In genomic region chr16:81821422-81822128, GRCh38 we compare ENCODE assay signal across 8 cellular contexts. TPM values are rescaled to one million over a fixed set of nuclear protein-coding genes. Genes with fewer than 3 reads are reported as not detected.
DNase-seq lines count a peak whose midpoint lies in the region; ATAC-seq, FAIRE-seq and TF ChIP-seq lines count a peak whose summit lies in the region.
"Had no signal": no experiment of that assay in that cellular context is flagged by ENCODE, and none has a peak within 500 bp of the region (broad histone marks: within the 10 kb centered on the region; RNA-seq: fewer than 3 reads in every experiment).

No MANE protein-coding gene starts in this region.

- H3K9ac ChIP-seq in OCI-LY3 (ENCODE audit: low read length) = peak overlapping the region; percentile 79
- H3K9ac ChIP-seq in colonic mucosa (ENCODE audit: low read depth in 2 of 2, low read length in 2 of 2) = peak overlapping the region in 1 of 2 donors; percentile 24
- no peak overlapping the region for H3K9ac ChIP-seq in GM23248

- TF ChIP-seq CTCF in OCI-LY3 (IDR thresholded peaks at IDR 0.05; ENCODE audit: low read depth, low read length) (no peak), osteocyte (IDR thresholded peaks at IDR 0.05) (no peak), colonic mucosa (IDR thresholded peaks at IDR 0.05) (no peak)

- H3K79me2 ChIP-seq in OCI-LY3 (ENCODE audit: low read length) (peaks cover 96% of the 10 kb centered on the region), GM23248 (ENCODE audit: insufficient read depth) (no peaks in the 10 kb centered on the region)

- intact Hi-C loops in colonic mucosa (cut with DNase I) = no loop called here

- DNase-seq in small intestine (no peak), osteocyte (ENCODE audit: extremely low spot score, unreplicated experiment) (no peak), colonic mucosa (no peak), GM23248 (no peak)

- H2AFZ ChIP-seq in OCI-LY3 (ENCODE audit: low read depth, low read length) (no peak overlapping the region), GM23248 (no peak overlapping the region)

- H3K4me2 ChIP-seq in OCI-LY3 (ENCODE audit: low read length) (peak overlapping the region; percentile 82), GM23248 (ENCODE audit: unreplicated experiment) (no peak overlapping the region)

- H3K27ac Mint-ChIP-seq in osteocyte (ENCODE audit: unreplicated experiment) = no peak overlapping the region

- ATAC-seq in GM19025 (IDR thresholded peaks at IDR 0.05; ENCODE audit: low read depth, unreplicated experiment) (peak; percentile 39), HG02798 (IDR thresholded peaks at IDR 0.05; ENCODE audit: poor library complexity, unreplicated experiment) (peak; percentile 52)

- H3K27ac ChIP-seq in OCI-LY3 (ENCODE audit: low read length) (peak overlapping the region; percentile 97), small intestine (ENCODE audit: low read depth in 1 of 2, low read length in 1 of 2) (peak overlapping the region; percentile 13 to 82), colonic mucosa (no peak overlapping the region), GM23248 (no peak overlapping the region)

- H4K20me1 ChIP-seq in OCI-LY3 (ENCODE audit: insufficient read depth, low read length) (peaks cover 7% of the 10 kb centered on the region; the same call in 1 of the 2 replicates), GM23248 (ENCODE audit: insufficient read depth) (no peaks in the 10 kb centered on the region)

- H3K27me3 Mint-ChIP-seq in osteocyte (ENCODE audit: unreplicated experiment) = no peaks in the 10 kb centered on the region

- H3K4me3 ChIP-seq in OCI-LY3 (ENCODE audit: low read length) = peak overlapping the region; percentile 64
- no peak overlapping the region for H3K4me3 ChIP-seq in small intestine (ENCODE audit: low read depth in 1 of 2, low read length in 2 of 2)
- H3K4me3 ChIP-seq in colonic mucosa = no peak overlapping the region
- H3K4me3 ChIP-seq in GM23248 = no peak overlapping the region

- H3K9me3 Mint-ChIP-seq in osteocyte (ENCODE audit: unreplicated experiment) = no peaks in the 10 kb centered on the region

- in situ Hi-C loops in GM23248 (cut with MboI) = no loop called here

- H3K36me3 ChIP-seq in OCI-LY3 (replicated peaks; ENCODE audit: low read depth, low read length) = peaks cover 26% of the 10 kb centered on the region
- H3K36me3 ChIP-seq in small intestine (ENCODE audit: control insufficient read depth in 2 of 2, insufficient read depth in 2 of 2, low read length in 2 of 2) = no peaks in the 10 kb centered on the region
- H3K36me3 ChIP-seq in colonic mucosa = no peaks in the 10 kb centered on the region
- H3K36me3 ChIP-seq in GM23248 (ENCODE audit: low read depth) = no peaks in the 10 kb centered on the region

- WGBS in small intestine, 3 donors = 75 to 92% (median 76%) methylated on average over 10 of the region's 10 CpGs
- 67 to 68% methylated on average over 10 of the region's 10 CpGs for WGBS in GM23248 (ENCODE audit: low coverage in 1 of 2, low lambda C conversion rate in 2 of 2, missing lambda C conversion rate in 2 of 2), 2 experiments

- no peak overlapping the region for H3K4me3 Mint-ChIP-seq in osteocyte (ENCODE audit: unreplicated experiment)

- no peaks in the 10 kb centered on the region for H3F3A ChIP-seq in GM23248 (ENCODE audit: insufficient read depth)

- H3K27me3 ChIP-seq in OCI-LY3 (ENCODE audit: low read depth, low read length) (no peaks in the 10 kb centered on the region), small intestine (ENCODE audit: control insufficient read depth in 2 of 2, insufficient read depth in 2 of 2, low read length in 2 of 2) (no peaks in the 10 kb centered on the region), colonic mucosa (no peaks in the 10 kb centered on the region), GM23248 (replicated peaks; ENCODE audit: insufficient read depth) (no peaks in the 10 kb centered on the region)

- no peaks in the 10 kb centered on the region for H3K9me2 ChIP-seq in GM23248 (ENCODE audit: insufficient read depth)

- H3K4me1 Mint-ChIP-seq in osteocyte (ENCODE audit: unreplicated experiment) = peaks cover 6% of the 10 kb centered on the region

- no peak for FAIRE-seq in small intestine (lab: Jason Lieb, UNC)
- FAIRE-seq: colon had no signal

- no peaks in the 10 kb centered on the region for H3K36me3 Mint-ChIP-seq in osteocyte (ENCODE audit: unreplicated experiment)

- H3K9me3 ChIP-seq in OCI-LY3 (ENCODE audit: insufficient read depth, low read length) = peaks cover 12% of the 10 kb centered on the region; the same call in 1 of the 2 replicates
- H3K9me3 ChIP-seq in small intestine (ENCODE audit: control insufficient read depth, low read depth) = no peaks in the 10 kb centered on the region
- H3K9me3 ChIP-seq in colonic mucosa = no peaks in the 10 kb centered on the region
- H3K9me3 ChIP-seq in GM23248 (ENCODE audit: low read depth) = no peaks in the 10 kb centered on the region

- H3K4me1 ChIP-seq in OCI-LY3 (ENCODE audit: low read length) = peaks cover 94% of the 10 kb centered on the region
- no peaks in the 10 kb centered on the region for H3K4me1 ChIP-seq in small intestine (ENCODE audit: control insufficient read depth in 2 of 2, insufficient read depth in 1 of 2, low read depth in 1 of 2, low read length in 1 of 2)
- no peaks in the 10 kb centered on the region for H3K4me1 ChIP-seq in colonic mucosa
- H3K4me1 ChIP-seq in GM23248 (ENCODE audit: insufficient read depth) = no peaks in the 10 kb centered on the region

RNA-seq across cellular contexts. Expression of gene PLCG2, which starts 42.5 kb away (rescaled TPM):
- polyA plus RNA-seq in small intestine = 10 to 100 TPM in 2 of 3 donors, 1 to 10 TPM in 1; 8.4 to 27.5 (median 10.3) TPM
- 0.16 TPM in 1 of 2 replicates, not detected in the other for total RNA-seq in osteocyte
- total RNA-seq in colonic mucosa = 1 to 10 TPM; 9.1 to 9.6 TPM
- not detected in 2 replicates for total RNA-seq in GM23248 (2014; rRNA removed; shearing (Covaris generic))
- 0.35 and 0.39 TPM in 2 replicates for polyA plus RNA-seq in GM23248 (2016; fragmentation: Nextera tagmentation; extraction: Ambion mirVana)

Comparison
In these comparisons a context has a peak if more than half of its experiments do, and no peak if none do; other contexts are left out.
1. H3K27ac ChIP-seq: peak in OCI-LY3 (single experiment) and small intestine (2 of 2); none in colonic mucosa (single experiment) and GM23248 (single experiment).